Comparison of ENCODE assay signal across 15 cellular contexts in genomic region chr5:62112689-62113220, GRCh38.
"Had no signal": no experiment of that assay in that cellular context is flagged by ENCODE, and none has a peak within 500 bp of the region (broad histone marks: within the 10 kb centered on the region; RNA-seq: fewer than 3 reads in every experiment).

No MANE protein-coding gene starts in this region.

- H3K9me3 ChIP-seq: ascending aorta, gastrocnemius medialis, lower lobe of right lung, tibial nerve had no signal

- ATAC-seq: gastrocnemius medialis, left cardiac atrium, lower lobe of right lung had no signal

- H3K27me3 ChIP-seq: ascending aorta, cardiac muscle cell, gastrocnemius medialis, neural progenitor cell, tibial nerve had no signal

- H3K9ac ChIP-seq: neural progenitor cell, parathyroid adenoma had no signal

- H2AFZ ChIP-seq: neural progenitor cell, parathyroid adenoma had no signal

- H3K4me3 ChIP-seq: ascending aorta, cardiac muscle cell, gastrocnemius medialis, lower lobe of right lung, neural progenitor cell, skin epidermis, tibial nerve had no signal

- DNase-seq: activated CD4-positive, alpha-beta memory T cell treated with anti-CD3 and anti-CD28 coated beads for 36 hours; activated naive CD8-positive, alpha-beta T cell treated with anti-CD3 and anti-CD28 coated beads, Interleukin-2, amount 10 ng/mL, durations not matched to agents 7 days and 5 days; activated T-cell treated with anti-CD3 and anti-CD28 coated beads, Interleukin-2, amount 50 U/mL, for 48 hours; gastrocnemius medialis; left cardiac atrium; lower lobe of right lung; retina; T-helper 9 cell had no signal

- H3K79me2 ChIP-seq: parathyroid adenoma had no signal

- H3K4me1 ChIP-seq: ascending aorta, gastrocnemius medialis, lower lobe of right lung, neural progenitor cell, parathyroid adenoma, tibial nerve had no signal

- H3K4me2 ChIP-seq: neural progenitor cell had no signal

- H3K36me3 ChIP-seq: ascending aorta, cardiac muscle cell, gastrocnemius medialis, lower lobe of right lung, neural progenitor cell, tibial nerve had no signal

- H3K27ac ChIP-seq: ascending aorta, cardiac muscle cell, gastrocnemius medialis, lower lobe of right lung, neural progenitor cell, parathyroid adenoma, skin epidermis, tibial nerve, VCaP had no signal
